In genomic region chr4:37890501-37891220, GRCh38 we compare ENCODE assay signal across 8 cellular contexts. TPM values are rescaled to one million over a fixed set of nuclear protein-coding genes. Genes with fewer than 3 reads are reported as not detected.
DNase-seq lines count a peak whose midpoint lies in the region; ATAC-seq, FAIRE-seq and TF ChIP-seq lines count a peak whose summit lies in the region.

A gene with protein sequence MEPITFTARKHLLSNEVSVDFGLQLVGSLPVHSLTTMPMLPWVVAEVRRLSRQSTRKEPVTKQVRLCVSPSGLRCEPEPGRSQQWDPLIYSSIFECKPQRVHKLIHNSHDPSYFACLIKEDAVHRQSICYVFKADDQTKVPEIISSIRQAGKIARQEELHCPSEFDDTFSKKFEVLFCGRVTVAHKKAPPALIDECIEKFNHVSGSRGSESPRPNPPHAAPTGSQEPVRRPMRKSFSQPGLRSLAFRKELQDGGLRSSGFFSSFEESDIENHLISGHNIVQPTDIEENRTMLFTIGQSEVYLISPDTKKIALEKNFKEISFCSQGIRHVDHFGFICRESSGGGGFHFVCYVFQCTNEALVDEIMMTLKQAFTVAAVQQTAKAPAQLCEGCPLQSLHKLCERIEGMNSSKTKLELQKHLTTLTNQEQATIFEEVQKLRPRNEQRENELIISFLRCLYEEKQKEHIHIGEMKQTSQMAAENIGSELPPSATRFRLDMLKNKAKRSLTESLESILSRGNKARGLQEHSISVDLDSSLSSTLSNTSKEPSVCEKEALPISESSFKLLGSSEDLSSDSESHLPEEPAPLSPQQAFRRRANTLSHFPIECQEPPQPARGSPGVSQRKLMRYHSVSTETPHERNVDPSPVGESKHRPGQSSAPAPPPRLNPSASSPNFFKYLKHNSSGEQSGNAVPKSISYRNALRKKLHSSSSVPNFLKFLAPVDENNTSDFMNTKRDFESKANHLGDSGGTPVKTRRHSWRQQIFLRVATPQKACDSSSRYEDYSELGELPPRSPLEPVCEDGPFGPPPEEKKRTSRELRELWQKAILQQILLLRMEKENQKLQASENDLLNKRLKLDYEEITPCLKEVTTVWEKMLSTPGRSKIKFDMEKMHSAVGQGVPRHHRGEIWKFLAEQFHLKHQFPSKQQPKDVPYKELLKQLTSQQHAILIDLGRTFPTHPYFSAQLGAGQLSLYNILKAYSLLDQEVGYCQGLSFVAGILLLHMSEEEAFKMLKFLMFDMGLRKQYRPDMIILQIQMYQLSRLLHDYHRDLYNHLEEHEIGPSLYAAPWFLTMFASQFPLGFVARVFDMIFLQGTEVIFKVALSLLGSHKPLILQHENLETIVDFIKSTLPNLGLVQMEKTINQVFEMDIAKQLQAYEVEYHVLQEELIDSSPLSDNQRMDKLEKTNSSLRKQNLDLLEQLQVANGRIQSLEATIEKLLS (N-terminal part only) (plus strand): TSS chr4:37891084. CDS start chr4:37902096, 11,012 bp downstream.

- H3K4me3 Mint-ChIP-seq in activated naive CD4-positive, alpha-beta T cell treated with anti-CD3 and anti-CD28 coated beads, Interleukin-2, amount 50 U/mL, for 24 hours, result peak within 1 kb of the TSS; percentile 90

- H3K4me1 ChIP-seq in BLaER1, result peaks cover 19% of the 10 kb centered on the region
- H3K4me1 ChIP-seq in SJCRH30, result peaks cover 3% of the 10 kb centered on the region; the same call in 1 of the 2 replicates
- peaks cover 3% of the 10 kb centered on the region for H3K4me1 ChIP-seq in psoas muscle

- H3K4me3 ChIP-seq in BLaER1 (peak within 1 kb of the TSS; percentile 85), SJCRH30 (peak within 1 kb of the TSS; percentile 64), psoas muscle (peak within 1 kb of the TSS; percentile 94)

- peaks cover 6% of the 10 kb centered on the region; the same call in 1 of the 2 replicates for H3K27me3 ChIP-seq in BLaER1
- peaks cover 13% of the 10 kb centered on the region for H3K27me3 ChIP-seq in SJCRH30
- H3K27me3 ChIP-seq in psoas muscle (ENCODE audit: insufficient read depth in 3 of 3, low read length in 2 of 3), result no peaks in the 10 kb centered on the region

- intact Hi-C loops in left cardiac atrium (cut with DNase I), result no loop called here
- intact Hi-C loops in psoas muscle (cut with DNase I), result loop anchor here (2.0 to 5.0 kb wide), 3 partner anchors 42 to 87 kb away; partner anchors contain the start of gene PGM2 (in 1 of the 2)

- H3K9ac ChIP-seq in BLaER1, result peak within 1 kb of the TSS; percentile 78

- peak; percentile 30 for ATAC-seq in GM19324 (IDR thresholded peaks at IDR 0.05; ENCODE audit: low FRiP score, unreplicated experiment)
- peak; percentile 20 for ATAC-seq in HG03457 (IDR thresholded peaks at IDR 0.05; ENCODE audit: unreplicated experiment)
- ATAC-seq in left cardiac atrium, result peak; percentile 86 to 88
- peak; percentile 94 to 98 (median 95) for ATAC-seq in psoas muscle

- H3K4me2 ChIP-seq in BLaER1, result peak within 1 kb of the TSS; percentile 88

- H3K27ac ChIP-seq in BLaER1 (peak within 1 kb of the TSS; percentile 83), SJCRH30 (no peak within 1 kb of the TSS), psoas muscle (peak within 1 kb of the TSS; percentile 76)

- H3K36me3 ChIP-seq in BLaER1, result peaks cover 11% of the 10 kb centered on the region
- no peaks in the 10 kb centered on the region for H3K36me3 ChIP-seq in SJCRH30
- no peaks in the 10 kb centered on the region for H3K36me3 ChIP-seq in psoas muscle (ENCODE audit: insufficient read depth in 1 of 2, low read depth in 1 of 2)

- H3K27ac Mint-ChIP-seq in activated naive CD4-positive, alpha-beta T cell treated with anti-CD3 and anti-CD28 coated beads, Interleukin-2, amount 50 U/mL, for 24 hours, result peak within 1 kb of the TSS; percentile 88

- no peaks in the 10 kb centered on the region for H3K27me3 Mint-ChIP-seq in activated naive CD4-positive, alpha-beta T cell treated with anti-CD3 and anti-CD28 coated beads, Interleukin-2, amount 50 U/mL, for 24 hours

- peak; percentile 28 for TF ChIP-seq CTCF in psoas muscle (IDR thresholded peaks at IDR 0.05)
- no peak for TF ChIP-seq CTCF in D721Med (IDR thresholded peaks at IDR 0.05; ENCODE audit: insufficient read depth, missing control alignments)

- FAIRE-seq in D721Med (lab: Jason Lieb, UNC), result no peak

- H3K4me1 Mint-ChIP-seq in activated naive CD4-positive, alpha-beta T cell treated with anti-CD3 and anti-CD28 coated beads, Interleukin-2, amount 50 U/mL, for 24 hours, result peaks cover 46% of the 10 kb centered on the region

- 0 to 1% (median 0%) methylated on average over 44 to 63 of the region's 63 CpGs for WGBS in psoas muscle, 3 donors

- no peaks in the 10 kb centered on the region for H3K9me3 ChIP-seq in BLaER1
- no peaks in the 10 kb centered on the region for H3K9me3 ChIP-seq in SJCRH30 (replicated peaks)
- no peaks in the 10 kb centered on the region for H3K9me3 ChIP-seq in psoas muscle

- no peaks in the 10 kb centered on the region; the same call in 1 of the 2 replicates for H4K20me1 ChIP-seq in BLaER1

- DNase-seq in SJCRH30 (peak; percentile 52 to 55), left cardiac atrium (peak; percentile 80), psoas muscle (peak; percentile 70 to 94), D721Med (ENCODE audit: insufficient read length, low spot score) (no peak)

- no peaks in the 10 kb centered on the region for H3K9me3 Mint-ChIP-seq in activated naive CD4-positive, alpha-beta T cell treated with anti-CD3 and anti-CD28 coated beads, Interleukin-2, amount 50 U/mL, for 24 hours

- H3K36me3 Mint-ChIP-seq in activated naive CD4-positive, alpha-beta T cell treated with anti-CD3 and anti-CD28 coated beads, Interleukin-2, amount 50 U/mL, for 24 hours, result no peaks in the 10 kb centered on the region

RNA-seq across cellular contexts. Expression of the gene that starts here (rescaled TPM):
- total RNA-seq in SJCRH30 (2014; rRNA removed; shearing (Covaris generic)), result 80.3 and 91.1 TPM in 2 replicates
- total RNA-seq in left cardiac atrium, result 100 to 1,000 TPM; 116 to 130 TPM
- 100 to 1,000 TPM in 1 of 4 donors, 10 to 100 TPM in 3; 37.1 to 120 (median 40.6) TPM for total RNA-seq in psoas muscle
- polyA plus RNA-seq in psoas muscle, result 100 to 1,000 TPM in 1 of 3 donors, 10 to 100 TPM in 2; 18.1 to 130 (median 71.7) TPM

Comparison
In these comparisons a context has a peak if more than half of its experiments do, and no peak if none do; other contexts are left out.
1. ATAC-seq: peak in every context shown above with its lines; median percentile 95 in psoas muscle; 87 in left cardiac atrium; 30 in GM19324; 20 in HG03457.
2. intact Hi-C loops: an anchor here in psoas muscle (2.0 to 5.0 kb wide); none called in left cardiac atrium.